Comparison of ENCODE assay signal across 20 cellular contexts in the genomic region with DNA sequence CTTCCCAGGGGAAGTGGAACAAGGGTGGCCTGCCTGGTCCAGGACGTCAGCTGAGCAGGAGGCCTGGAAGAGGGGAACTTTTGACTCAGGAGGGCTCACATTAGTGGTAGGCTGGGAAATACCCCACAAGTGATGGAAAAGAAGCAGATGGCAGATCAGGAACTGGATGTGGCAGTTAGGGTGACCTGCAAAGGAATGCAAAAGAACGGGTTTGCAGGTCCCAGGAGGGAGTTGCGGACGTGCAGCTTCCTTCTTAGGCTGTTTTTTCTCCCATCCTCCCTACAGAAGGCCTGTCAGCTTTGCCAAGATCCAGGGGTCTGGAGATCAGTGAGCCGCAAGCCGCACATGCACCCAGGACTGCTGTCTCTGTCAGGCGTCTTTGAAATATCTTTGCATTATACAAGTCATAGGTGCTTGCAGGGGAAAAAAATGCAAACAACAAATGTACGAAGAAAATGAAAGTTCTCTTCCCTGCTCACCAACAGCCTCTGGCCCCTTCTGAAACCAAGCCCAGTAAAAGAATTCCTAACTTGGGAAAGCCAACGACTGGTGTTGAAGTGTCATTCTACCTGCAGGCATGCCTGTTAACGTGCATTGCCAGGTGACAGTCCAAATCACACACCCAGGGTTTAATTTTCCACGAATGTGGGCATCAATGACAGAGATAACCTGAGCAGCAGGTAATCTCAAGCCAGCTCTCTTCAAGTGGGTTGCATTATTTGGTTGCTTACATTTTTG. TPM values are rescaled to one million over a fixed set of nuclear protein-coding genes. Genes with fewer than 3 reads are reported as not detected.
DNase-seq lines count a peak whose midpoint lies in the region; ATAC-seq, FAIRE-seq and TF ChIP-seq lines count a peak whose summit lies in the region.
"Had no signal": no experiment of that assay in that cellular context is flagged by ENCODE, and none has a peak within 500 bp of the region (broad histone marks: within the 10 kb centered on the region; RNA-seq: fewer than 3 reads in every experiment).

No MANE protein-coding gene starts in this region.

- TF ChIP-seq CTCF in bronchial epithelial cell (IDR thresholded peaks at IDR 0.05; ENCODE audit: insufficient read depth, low read length, severe bottlenecking) (no peak), tibial artery (IDR thresholded peaks at IDR 0.05) (no peak)

- H3K36me3 ChIP-seq in bronchial epithelial cell (ENCODE audit: control insufficient read depth, insufficient read depth, low read length) = no peaks in the 10 kb centered on the region
- no peaks in the 10 kb centered on the region for H3K36me3 ChIP-seq in tibial artery
- H3K36me3 ChIP-seq: cardiac muscle cell, neutrophil, right atrium auricular region, uterus, WERI-Rb-1 had no signal

- no peak for ATAC-seq in HG03521 (IDR thresholded peaks at IDR 0.05; ENCODE audit: unreplicated experiment)

- H3K9me3 ChIP-seq in tibial artery = no peaks in the 10 kb centered on the region
- H3K9me3 ChIP-seq: neutrophil, right atrium auricular region, uterus had no signal

- H3K4me1 ChIP-seq in tibial artery = peaks cover 0 to 43% (median 20%) of the 10 kb centered on the region in 4 donors
- H3K4me1 ChIP-seq: right atrium auricular region had no signal

- no peaks in the 10 kb centered on the region for H3K27me3 ChIP-seq in bronchial epithelial cell (ENCODE audit: control insufficient read depth, insufficient read depth, low read length)
- H3K27me3 ChIP-seq in tibial artery = no peaks in the 10 kb centered on the region
- H3K27me3 ChIP-seq: cardiac muscle cell, neutrophil, right atrium auricular region, uterus had no signal

- H3K27ac ChIP-seq in tibial artery = peak overlapping the region; percentile 61 to 62
- H3K27ac ChIP-seq: cardiac muscle cell, neutrophil, right atrium auricular region, uterus, WERI-Rb-1 had no signal

- DNase-seq in HT-29 (ENCODE audit: low spot score) = peak; percentile 57
- DNase-seq in bronchial epithelial cell (ENCODE audit: low read depth) = peak; percentile 17
- peak; percentile 53 for DNase-seq in left kidney (ENCODE audit: low read depth, low spot score)
- no peak for DNase-seq in tibial artery
- no peak for DNase-seq in HCEC 1CT
- no peak for DNase-seq in H54 (ENCODE audit: insufficient read length, low spot score)
- DNase-seq: activated CD4-positive, alpha-beta T cell treated with anti-CD3 and anti-CD28 coated beads, Interleukin-2, amount 50 U/mL, for 48 hours; activated T-cell treated with anti-CD3 and anti-CD28 coated beads, Interleukin-2, amount 50 U/mL, for 48 hours; effector memory CD4-positive, alpha-beta T cell; kidney glomerular epithelial cell; NCI-H526 treated with DMSO at 0.1 percent for 48 hours; SIG-M5; stimulated activated CD4-positive, alpha-beta T cell treated with anti-CD3 and anti-CD28 coated beads, Interleukin-1b, Interleukin-23, amount 100 ng/mL, for 48 hours; stimulated activated naive CD8-positive, alpha-beta T cell treated with anti-CD3 and anti-CD28 coated beads, Interleukin-15, amount 100 ng/mL, for 72 hours; uterus; WERI-Rb-1 had no signal

- H3K4me3 ChIP-seq in bronchial epithelial cell (ENCODE audit: low read depth, low read length) = no peak overlapping the region
- no peak overlapping the region for H3K4me3 ChIP-seq in tibial artery
- H3K4me3 ChIP-seq: cardiac muscle cell, right atrium auricular region, uterus had no signal

- no peak for TF ChIP-seq POLR2A in H54 (IDR thresholded peaks at IDR 0.05; ENCODE audit: low read depth, low read length)

- intact Hi-C loops in tibial artery (cut with DNase I; ENCODE audit: low total_unique reads) = no loop called here

- FAIRE-seq in bronchial epithelial cell (lab: Jason Lieb, UNC) (no peak), H54 (lab: Jason Lieb, UNC) (no peak)

RNA-seq across cellular contexts. Expression of gene NENF, which starts 34.4 kb away (rescaled TPM):
- total RNA-seq in HT-29 (2014; rRNA removed; shearing (Covaris generic)) = 27.6 and 28.2 TPM in 2 replicates
- total RNA-seq in bronchial epithelial cell = 50.5 and 58.9 TPM in 2 replicates

RNA-seq across cellular contexts. Expression of gene PACC1, which starts 52.4 kb away (rescaled TPM):
- total RNA-seq in HT-29 (2014; rRNA removed; shearing (Covaris generic)) = 10.5 and 11.9 TPM in 2 replicates
- total RNA-seq in bronchial epithelial cell = 15.0 and 16.0 TPM in 2 replicates

Comparison
In these comparisons a context has a peak if more than half of its experiments do, and no peak if none do; other contexts are left out.
1. DNase-seq: peak in HT-29 (single experiment), bronchial epithelial cell (single experiment) and left kidney (single experiment); none in tibial artery (0 of 2), HCEC 1CT (single experiment) and H54 (single experiment).